Comparison of ENCODE assay signal across 1 cellular context in the genomic region with DNA sequence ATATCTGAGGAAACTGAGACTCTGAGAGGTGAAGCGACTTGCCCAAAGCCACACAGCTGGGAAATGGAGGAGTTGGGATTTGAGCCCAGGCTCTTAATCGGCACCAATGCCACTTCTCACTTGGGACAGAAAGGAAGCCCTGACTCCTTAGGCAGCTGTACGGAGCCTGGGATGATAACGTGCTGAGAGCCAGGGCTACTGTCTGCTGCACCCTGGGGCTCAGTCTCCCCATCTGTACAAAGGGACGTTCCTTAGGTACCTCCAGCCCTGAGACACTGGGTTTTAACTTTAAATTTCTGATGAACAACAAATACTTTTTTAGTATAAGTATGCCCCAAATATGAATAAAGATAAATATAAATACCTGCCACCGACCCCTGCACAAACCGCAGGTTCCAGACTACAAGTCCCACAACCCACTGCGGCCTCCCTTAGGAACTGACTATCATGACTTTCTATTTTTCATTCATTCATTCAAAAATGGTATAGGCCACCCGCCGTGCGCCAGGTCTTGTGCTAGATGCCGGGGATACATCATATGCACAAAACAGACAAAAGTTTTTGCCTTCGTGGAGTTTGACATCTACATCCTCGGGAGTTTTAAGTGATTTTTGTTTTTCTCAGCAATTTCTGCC.
A peak's percentile ranks its signal among the peaks of the same experiment; 100 is the strongest.
TF ChIP-seq lines count a peak whose summit lies in the region.

No MANE protein-coding gene starts in this region.

TF ChIP-seq in HEK293, 187 proteins besides CTCF, POLR2A, EP300 and RAD21 (continued from another document):
- TF ChIP-seq, protein P1, sequence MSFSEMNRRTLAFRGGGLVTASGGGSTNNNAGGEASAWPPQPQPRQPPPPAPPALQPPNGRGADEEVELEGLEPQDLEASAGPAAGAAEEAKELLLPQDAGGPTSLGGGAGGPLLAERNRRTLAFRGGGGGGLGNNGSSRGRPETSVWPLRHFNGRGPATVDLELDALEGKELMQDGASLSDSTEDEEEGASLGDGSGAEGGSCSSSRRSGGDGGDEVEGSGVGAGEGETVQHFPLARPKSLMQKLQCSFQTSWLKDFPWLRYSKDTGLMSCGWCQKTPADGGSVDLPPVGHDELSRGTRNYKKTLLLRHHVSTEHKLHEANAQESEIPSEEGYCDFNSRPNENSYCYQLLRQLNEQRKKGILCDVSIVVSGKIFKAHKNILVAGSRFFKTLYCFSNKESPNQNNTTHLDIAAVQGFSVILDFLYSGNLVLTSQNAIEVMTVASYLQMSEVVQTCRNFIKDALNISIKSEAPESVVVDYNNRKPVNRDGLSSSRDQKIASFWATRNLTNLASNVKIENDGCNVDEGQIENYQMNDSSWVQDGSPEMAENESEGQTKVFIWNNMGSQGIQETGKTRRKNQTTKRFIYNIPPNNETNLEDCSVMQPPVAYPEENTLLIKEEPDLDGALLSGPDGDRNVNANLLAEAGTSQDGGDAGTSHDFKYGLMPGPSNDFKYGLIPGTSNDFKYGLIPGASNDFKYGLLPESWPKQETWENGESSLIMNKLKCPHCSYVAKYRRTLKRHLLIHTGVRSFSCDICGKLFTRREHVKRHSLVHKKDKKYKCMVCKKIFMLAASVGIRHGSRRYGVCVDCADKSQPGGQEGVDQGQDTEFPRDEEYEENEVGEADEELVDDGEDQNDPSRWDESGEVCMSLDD (tag by site-specific recombination; IDR thresholded peaks at IDR 0.05), result no peak
- TF ChIP-seq ZFP3 (tag by site-specific recombination; IDR thresholded peaks at IDR 0.05; ENCODE audit: low read depth) (no peak), ZBTB17 (tag by site-specific recombination; IDR thresholded peaks at IDR 0.05) (no peak), BCL11A (tag by site-specific recombination; IDR thresholded peaks at IDR 0.05; ENCODE audit: low read depth) (no peak), ZIC2 (tag by site-specific recombination; IDR thresholded peaks at IDR 0.05) (no peak), ZNF48 (tag by site-specific recombination; IDR thresholded peaks at IDR 0.05) (no peak), ZNF623 (tag by site-specific recombination; IDR thresholded peaks at IDR 0.05) (no peak), YY2 (tag by site-specific recombination; IDR thresholded peaks at IDR 0.05) (no peak), KLF10 (tag by site-specific recombination; IDR thresholded peaks at IDR 0.05) (no peak), ZBTB1 (tag by site-specific recombination; IDR thresholded peaks at IDR 0.05) (no peak), ZNF202 (tag by site-specific recombination; IDR thresholded peaks at IDR 0.05; ENCODE audit: borderline replicate concordance) (no peak), ZNF843 (tag by site-specific recombination; IDR thresholded peaks at IDR 0.05) (no peak), ZBTB48 (tag by site-specific recombination; IDR thresholded peaks at IDR 0.05) (0 out of 2 replicates have a peak, but pooled peaks have one; percentile 41), ZNF132 (tag by site-specific recombination; IDR thresholded peaks at IDR 0.05; ENCODE audit: borderline replicate concordance) (no peak), ZNF24 (tag by site-specific recombination; IDR thresholded peaks at IDR 0.05) (peak; percentile 100), SP2 (tag by site-specific recombination; IDR thresholded peaks at IDR 0.05) (no peak), BCL11B (tag by site-specific recombination; IDR thresholded peaks at IDR 0.05; ENCODE audit: low read depth) (no peak), ZNF585B (tag by site-specific recombination; IDR thresholded peaks at IDR 0.05) (no peak), ZNF133 (tag by site-specific recombination; IDR thresholded peaks at IDR 0.05) (no peak), ZNF596 (tag by site-specific recombination; IDR thresholded peaks at IDR 0.05) (no peak), OSR2 (tag by site-specific recombination; IDR thresholded peaks at IDR 0.05) (peak; percentile 49; the same call in 1 of the 2 replicates), IKZF3 (tag by site-specific recombination; IDR thresholded peaks at IDR 0.05) (no peak), ZBTB8A (tag by site-specific recombination; IDR thresholded peaks at IDR 0.05) (peak; percentile 25; the same call in 1 of the 2 replicates), ZNF473 (tag by site-specific recombination; IDR thresholded peaks at IDR 0.05) (no peak), ZNF350 (tag by site-specific recombination; IDR thresholded peaks at IDR 0.05) (no peak), GFI1B (tag by site-specific recombination; IDR thresholded peaks at IDR 0.05) (no peak), ZNF211 (tag by site-specific recombination; IDR thresholded peaks at IDR 0.05; ENCODE audit: low read depth) (no peak), ZNF555 (tag by site-specific recombination; conservative IDR thresholded peaks at IDR 0.05) (no peak), GLIS2 (tag by site-specific recombination; IDR thresholded peaks at IDR 0.05) (no peak)
- TF ChIP-seq, protein P2, sequence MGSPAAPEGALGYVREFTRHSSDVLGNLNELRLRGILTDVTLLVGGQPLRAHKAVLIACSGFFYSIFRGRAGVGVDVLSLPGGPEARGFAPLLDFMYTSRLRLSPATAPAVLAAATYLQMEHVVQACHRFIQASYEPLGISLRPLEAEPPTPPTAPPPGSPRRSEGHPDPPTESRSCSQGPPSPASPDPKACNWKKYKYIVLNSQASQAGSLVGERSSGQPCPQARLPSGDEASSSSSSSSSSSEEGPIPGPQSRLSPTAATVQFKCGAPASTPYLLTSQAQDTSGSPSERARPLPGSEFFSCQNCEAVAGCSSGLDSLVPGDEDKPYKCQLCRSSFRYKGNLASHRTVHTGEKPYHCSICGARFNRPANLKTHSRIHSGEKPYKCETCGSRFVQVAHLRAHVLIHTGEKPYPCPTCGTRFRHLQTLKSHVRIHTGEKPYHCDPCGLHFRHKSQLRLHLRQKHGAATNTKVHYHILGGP (tag by site-specific recombination; IDR thresholded peaks at IDR 0.05), result no peak
- TF ChIP-seq, protein P3, sequence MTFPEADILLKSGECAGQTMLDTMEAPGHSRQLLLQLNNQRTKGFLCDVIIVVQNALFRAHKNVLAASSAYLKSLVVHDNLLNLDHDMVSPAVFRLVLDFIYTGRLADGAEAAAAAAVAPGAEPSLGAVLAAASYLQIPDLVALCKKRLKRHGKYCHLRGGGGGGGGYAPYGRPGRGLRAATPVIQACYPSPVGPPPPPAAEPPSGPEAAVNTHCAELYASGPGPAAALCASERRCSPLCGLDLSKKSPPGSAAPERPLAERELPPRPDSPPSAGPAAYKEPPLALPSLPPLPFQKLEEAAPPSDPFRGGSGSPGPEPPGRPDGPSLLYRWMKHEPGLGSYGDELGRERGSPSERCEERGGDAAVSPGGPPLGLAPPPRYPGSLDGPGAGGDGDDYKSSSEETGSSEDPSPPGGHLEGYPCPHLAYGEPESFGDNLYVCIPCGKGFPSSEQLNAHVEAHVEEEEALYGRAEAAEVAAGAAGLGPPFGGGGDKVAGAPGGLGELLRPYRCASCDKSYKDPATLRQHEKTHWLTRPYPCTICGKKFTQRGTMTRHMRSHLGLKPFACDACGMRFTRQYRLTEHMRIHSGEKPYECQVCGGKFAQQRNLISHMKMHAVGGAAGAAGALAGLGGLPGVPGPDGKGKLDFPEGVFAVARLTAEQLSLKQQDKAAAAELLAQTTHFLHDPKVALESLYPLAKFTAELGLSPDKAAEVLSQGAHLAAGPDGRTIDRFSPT (tag by site-specific recombination; IDR thresholded peaks at IDR 0.05), result no peak
- TF ChIP-seq, protein P4, sequence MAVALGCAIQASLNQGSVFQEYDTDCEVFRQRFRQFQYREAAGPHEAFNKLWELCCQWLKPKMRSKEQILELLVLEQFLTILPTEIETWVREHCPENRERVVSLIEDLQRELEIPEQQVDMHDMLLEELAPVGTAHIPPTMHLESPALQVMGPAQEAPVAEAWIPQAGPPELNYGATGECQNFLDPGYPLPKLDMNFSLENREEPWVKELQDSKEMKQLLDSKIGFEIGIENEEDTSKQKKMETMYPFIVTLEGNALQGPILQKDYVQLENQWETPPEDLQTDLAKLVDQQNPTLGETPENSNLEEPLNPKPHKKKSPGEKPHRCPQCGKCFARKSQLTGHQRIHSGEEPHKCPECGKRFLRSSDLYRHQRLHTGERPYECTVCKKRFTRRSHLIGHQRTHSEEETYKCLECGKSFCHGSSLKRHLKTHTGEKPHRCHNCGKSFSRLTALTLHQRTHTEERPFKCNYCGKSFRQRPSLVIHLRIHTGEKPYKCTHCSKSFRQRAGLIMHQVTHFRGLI (tag by site-specific recombination; IDR thresholded peaks at IDR 0.05), result no peak
- TF ChIP-seq, protein P5, sequence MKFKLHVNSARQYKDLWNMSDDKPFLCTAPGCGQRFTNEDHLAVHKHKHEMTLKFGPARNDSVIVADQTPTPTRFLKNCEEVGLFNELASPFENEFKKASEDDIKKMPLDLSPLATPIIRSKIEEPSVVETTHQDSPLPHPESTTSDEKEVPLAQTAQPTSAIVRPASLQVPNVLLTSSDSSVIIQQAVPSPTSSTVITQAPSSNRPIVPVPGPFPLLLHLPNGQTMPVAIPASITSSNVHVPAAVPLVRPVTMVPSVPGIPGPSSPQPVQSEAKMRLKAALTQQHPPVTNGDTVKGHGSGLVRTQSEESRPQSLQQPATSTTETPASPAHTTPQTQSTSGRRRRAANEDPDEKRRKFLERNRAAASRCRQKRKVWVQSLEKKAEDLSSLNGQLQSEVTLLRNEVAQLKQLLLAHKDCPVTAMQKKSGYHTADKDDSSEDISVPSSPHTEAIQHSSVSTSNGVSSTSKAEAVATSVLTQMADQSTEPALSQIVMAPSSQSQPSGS (tag by site-specific recombination; IDR thresholded peaks at IDR 0.05; ENCODE audit: low read depth), result no peak
- TF ChIP-seq, protein P6, sequence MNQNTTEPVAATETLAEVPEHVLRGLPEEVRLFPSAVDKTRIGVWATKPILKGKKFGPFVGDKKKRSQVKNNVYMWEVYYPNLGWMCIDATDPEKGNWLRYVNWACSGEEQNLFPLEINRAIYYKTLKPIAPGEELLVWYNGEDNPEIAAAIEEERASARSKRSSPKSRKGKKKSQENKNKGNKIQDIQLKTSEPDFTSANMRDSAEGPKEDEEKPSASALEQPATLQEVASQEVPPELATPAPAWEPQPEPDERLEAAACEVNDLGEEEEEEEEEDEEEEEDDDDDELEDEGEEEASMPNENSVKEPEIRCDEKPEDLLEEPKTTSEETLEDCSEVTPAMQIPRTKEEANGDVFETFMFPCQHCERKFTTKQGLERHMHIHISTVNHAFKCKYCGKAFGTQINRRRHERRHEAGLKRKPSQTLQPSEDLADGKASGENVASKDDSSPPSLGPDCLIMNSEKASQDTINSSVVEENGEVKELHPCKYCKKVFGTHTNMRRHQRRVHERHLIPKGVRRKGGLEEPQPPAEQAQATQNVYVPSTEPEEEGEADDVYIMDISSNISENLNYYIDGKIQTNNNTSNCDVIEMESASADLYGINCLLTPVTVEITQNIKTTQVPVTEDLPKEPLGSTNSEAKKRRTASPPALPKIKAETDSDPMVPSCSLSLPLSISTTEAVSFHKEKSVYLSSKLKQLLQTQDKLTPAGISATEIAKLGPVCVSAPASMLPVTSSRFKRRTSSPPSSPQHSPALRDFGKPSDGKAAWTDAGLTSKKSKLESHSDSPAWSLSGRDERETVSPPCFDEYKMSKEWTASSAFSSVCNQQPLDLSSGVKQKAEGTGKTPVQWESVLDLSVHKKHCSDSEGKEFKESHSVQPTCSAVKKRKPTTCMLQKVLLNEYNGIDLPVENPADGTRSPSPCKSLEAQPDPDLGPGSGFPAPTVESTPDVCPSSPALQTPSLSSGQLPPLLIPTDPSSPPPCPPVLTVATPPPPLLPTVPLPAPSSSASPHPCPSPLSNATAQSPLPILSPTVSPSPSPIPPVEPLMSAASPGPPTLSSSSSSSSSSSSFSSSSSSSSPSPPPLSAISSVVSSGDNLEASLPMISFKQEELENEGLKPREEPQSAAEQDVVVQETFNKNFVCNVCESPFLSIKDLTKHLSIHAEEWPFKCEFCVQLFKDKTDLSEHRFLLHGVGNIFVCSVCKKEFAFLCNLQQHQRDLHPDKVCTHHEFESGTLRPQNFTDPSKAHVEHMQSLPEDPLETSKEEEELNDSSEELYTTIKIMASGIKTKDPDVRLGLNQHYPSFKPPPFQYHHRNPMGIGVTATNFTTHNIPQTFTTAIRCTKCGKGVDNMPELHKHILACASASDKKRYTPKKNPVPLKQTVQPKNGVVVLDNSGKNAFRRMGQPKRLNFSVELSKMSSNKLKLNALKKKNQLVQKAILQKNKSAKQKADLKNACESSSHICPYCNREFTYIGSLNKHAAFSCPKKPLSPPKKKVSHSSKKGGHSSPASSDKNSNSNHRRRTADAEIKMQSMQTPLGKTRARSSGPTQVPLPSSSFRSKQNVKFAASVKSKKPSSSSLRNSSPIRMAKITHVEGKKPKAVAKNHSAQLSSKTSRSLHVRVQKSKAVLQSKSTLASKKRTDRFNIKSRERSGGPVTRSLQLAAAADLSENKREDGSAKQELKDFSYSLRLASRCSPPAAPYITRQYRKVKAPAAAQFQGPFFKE (tag by site-specific recombination; IDR thresholded peaks at IDR 0.05; ENCODE audit: borderline replicate concordance), result no peak
- TF ChIP-seq, protein P7, sequence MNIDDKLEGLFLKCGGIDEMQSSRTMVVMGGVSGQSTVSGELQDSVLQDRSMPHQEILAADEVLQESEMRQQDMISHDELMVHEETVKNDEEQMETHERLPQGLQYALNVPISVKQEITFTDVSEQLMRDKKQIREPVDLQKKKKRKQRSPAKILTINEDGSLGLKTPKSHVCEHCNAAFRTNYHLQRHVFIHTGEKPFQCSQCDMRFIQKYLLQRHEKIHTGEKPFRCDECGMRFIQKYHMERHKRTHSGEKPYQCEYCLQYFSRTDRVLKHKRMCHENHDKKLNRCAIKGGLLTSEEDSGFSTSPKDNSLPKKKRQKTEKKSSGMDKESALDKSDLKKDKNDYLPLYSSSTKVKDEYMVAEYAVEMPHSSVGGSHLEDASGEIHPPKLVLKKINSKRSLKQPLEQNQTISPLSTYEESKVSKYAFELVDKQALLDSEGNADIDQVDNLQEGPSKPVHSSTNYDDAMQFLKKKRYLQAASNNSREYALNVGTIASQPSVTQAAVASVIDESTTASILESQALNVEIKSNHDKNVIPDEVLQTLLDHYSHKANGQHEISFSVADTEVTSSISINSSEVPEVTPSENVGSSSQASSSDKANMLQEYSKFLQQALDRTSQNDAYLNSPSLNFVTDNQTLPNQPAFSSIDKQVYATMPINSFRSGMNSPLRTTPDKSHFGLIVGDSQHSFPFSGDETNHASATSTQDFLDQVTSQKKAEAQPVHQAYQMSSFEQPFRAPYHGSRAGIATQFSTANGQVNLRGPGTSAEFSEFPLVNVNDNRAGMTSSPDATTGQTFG (tag by site-specific recombination; IDR thresholded peaks at IDR 0.05; ENCODE audit: borderline replicate concordance), result no peak
- TF ChIP-seq, protein P8, sequence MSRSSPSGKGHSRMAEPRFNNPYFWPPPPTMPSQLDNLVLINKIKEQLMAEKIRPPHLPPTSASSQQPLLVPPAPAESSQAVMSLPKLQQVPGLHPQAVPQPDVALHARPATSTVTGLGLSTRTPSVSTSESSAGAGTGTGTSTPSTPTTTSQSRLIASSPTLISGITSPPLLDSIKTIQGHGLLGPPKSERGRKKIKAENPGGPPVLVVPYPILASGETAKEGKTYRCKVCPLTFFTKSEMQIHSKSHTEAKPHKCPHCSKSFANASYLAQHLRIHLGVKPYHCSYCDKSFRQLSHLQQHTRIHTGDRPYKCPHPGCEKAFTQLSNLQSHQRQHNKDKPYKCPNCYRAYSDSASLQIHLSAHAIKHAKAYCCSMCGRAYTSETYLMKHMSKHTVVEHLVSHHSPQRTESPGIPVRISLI (tag by site-specific recombination; IDR thresholded peaks at IDR 0.05), result no peak
- TF ChIP-seq, protein P9, sequence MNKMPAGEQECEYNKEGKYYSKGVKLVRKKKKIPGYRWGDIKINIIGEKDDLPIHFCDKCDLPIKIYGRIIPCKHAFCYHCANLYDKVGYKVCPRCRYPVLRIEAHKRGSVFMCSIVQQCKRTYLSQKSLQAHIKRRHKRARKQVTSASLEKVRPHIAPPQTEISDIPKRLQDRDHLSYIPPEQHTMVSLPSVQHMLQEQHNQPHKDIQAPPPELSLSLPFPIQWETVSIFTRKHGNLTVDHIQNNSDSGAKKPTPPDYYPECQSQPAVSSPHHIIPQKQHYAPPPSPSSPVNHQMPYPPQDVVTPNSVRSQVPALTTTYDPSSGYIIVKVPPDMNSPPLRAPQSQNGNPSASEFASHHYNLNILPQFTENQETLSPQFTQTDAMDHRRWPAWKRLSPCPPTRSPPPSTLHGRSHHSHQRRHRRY (tag by site-specific recombination; IDR thresholded peaks at IDR 0.05), result no peak
